10 cellular contexts compared by ENCODE assay signal in genomic region chr2:221517362-221518121, GRCh38. TPM values are rescaled to one million over a fixed set of nuclear protein-coding genes. Genes with fewer than 3 reads are reported as not detected.
A peak's percentile ranks its signal among the peaks of the same experiment; 100 is the strongest.
DNase-seq lines count a peak whose midpoint lies in the region; ATAC-seq and TF ChIP-seq lines count a peak whose summit lies in the region.
"Had no signal": no experiment of that assay in that cellular context is flagged by ENCODE, and none has a peak within 500 bp of the region (broad histone marks: within the 10 kb centered on the region; RNA-seq: fewer than 3 reads in every experiment).

No MANE protein-coding gene starts in this region.

- ATAC-seq in GM21529 (IDR thresholded peaks at IDR 0.05; ENCODE audit: unreplicated experiment): peak; percentile 92
- ATAC-seq in IMR-90 (ENCODE audit: low read depth): peak; percentile 56

- H3K9me1 ChIP-seq in IMR-90 (ENCODE audit: insufficient read depth, low read length): peaks cover 13% of the 10 kb centered on the region; the same call in 1 of the 2 replicates

- H4K5ac ChIP-seq in IMR-90 (ENCODE audit: low read depth, low read length): no peak overlapping the region

- no peak for TF ChIP-seq RAD21 in IMR-90 (IDR thresholded peaks at IDR 0.05; ENCODE audit: low read length)

- H2BK5ac ChIP-seq in IMR-90 (ENCODE audit: low read depth, low read length, poor library complexity, severe bottlenecking): peak overlapping the region; percentile 60

- peak overlapping the region; percentile 68 for H2AK9ac ChIP-seq in IMR-90 (replicated peaks; ENCODE audit: low read depth, low read length, poor library complexity)

- no peak overlapping the region for H3K9ac ChIP-seq in IMR-90 (ENCODE audit: low read depth, low read length)
- H3K9ac ChIP-seq: KMS-11 had no signal

- 0 out of 2 replicates have a peak overlapping the region, but pooled peaks have one; percentile 13 for H2AK5ac ChIP-seq in IMR-90 (ENCODE audit: low read depth, low read length)

- WGBS in IMR-90 (ENCODE audit: extremely low coverage in 2 of 2, insufficient read length in 1 of 2), 2 experiments: 83% methylated on average over 1 of the region's 9 CpGs; no CpG with 5 or more reads in 1 of the 2 experiments
- WGBS in tibial nerve, 2 donors: 75 to 77% methylated on average over 9 of the region's 9 CpGs

- TF ChIP-seq POLR2A in IMR-90 (IDR thresholded peaks at IDR 0.05; ENCODE audit: low read depth, low read length): no peak
- TF ChIP-seq POLR2A in tibial nerve (IDR thresholded peaks at IDR 0.05): no peak

- dilution Hi-C loops in IMR-90 (cut with HindIII; ENCODE audit: low sequenced_read_pairs, unreplicated experiment): no loop called here

- TF ChIP-seq EP300 in tibial nerve (IDR thresholded peaks at IDR 0.05): no peak

- TF ChIP-seq CTCF in IMR-90 (conservative IDR thresholded peaks at IDR 0.05; ENCODE audit: low read depth, low read length) (no peak), tibial nerve (IDR thresholded peaks at IDR 0.05) (no peak)

- peak overlapping the region in 1 of 2 experiments; percentile 34; a peak in 1 of 4 replicates for H4K8ac ChIP-seq in IMR-90 (ENCODE audit: low read depth in 2 of 2, low read length in 2 of 2)

- peak overlapping the region; percentile 68 for H2AFZ ChIP-seq in IMR-90 (replicated peaks; ENCODE audit: low read length, poor library complexity)

- in situ Hi-C loops in IMR-90 (cut with MboI; ENCODE audit: low sequenced_read_pairs): no loop called here

- no peak overlapping the region; the same call in 1 of the 2 replicates for H3K14ac ChIP-seq in IMR-90 (replicated peaks; ENCODE audit: low read depth, low read length)

- 0 out of 2 replicates have a peak, but pooled peaks cover 5% of the 10 kb centered on the region for H4K20me1 ChIP-seq in IMR-90 (ENCODE audit: insufficient read depth, low read length)

- peak overlapping the region; percentile 29; the same call in 1 of the 2 replicates for H3K4me2 ChIP-seq in IMR-90 (ENCODE audit: low read depth, low read length)
- H3K4me2 ChIP-seq: KMS-11 had no signal

- H2BK20ac ChIP-seq in IMR-90 (ENCODE audit: low read depth, low read length): peak overlapping the region; percentile 63; the same call in 1 of the 2 replicates

- no peak overlapping the region; the same call in 1 of the 3 replicates for H2BK15ac ChIP-seq in IMR-90 (ENCODE audit: low read depth, low read length)

- H2BK120ac ChIP-seq in IMR-90 (ENCODE audit: low read depth, low read length): peak overlapping the region; percentile 67

- peaks cover 11 to 20% of the 10 kb centered on the region in 2 experiments for H3K79me1 ChIP-seq in IMR-90 (ENCODE audit: low read depth in 1 of 2, low read length in 2 of 2)

- no TSS peak for BruUV-seq in IMR-90 (replicated peaks; lab: Mats Ljungman, UMichigan)

- H3K36me3 ChIP-seq in IMR-90 (ENCODE audit: control insufficient read depth, insufficient read depth, low read length): peaks cover 3% of the 10 kb centered on the region
- no peaks in the 10 kb centered on the region for H3K36me3 ChIP-seq in tibial nerve
- H3K36me3 ChIP-seq: pancreas had no signal

- H3K4me1 ChIP-seq in IMR-90 (ENCODE audit: control insufficient read depth, insufficient read depth, low read length): peaks cover 11% of the 10 kb centered on the region
- H3K4me1 ChIP-seq in tibial nerve: peaks cover 0 to 12% (median 0%) of the 10 kb centered on the region in 4 donors
- H3K4me1 ChIP-seq: pancreas had no signal

- H3K4ac ChIP-seq in IMR-90 (ENCODE audit: low read depth, low read length): peak overlapping the region; percentile 64

- H3K4me3 ChIP-seq in IMR-90 (ENCODE audit: insufficient read depth, low read depth, low read length) (no peak overlapping the region), tibial nerve (no peak overlapping the region)
- H3K4me3 ChIP-seq: pancreas had no signal

- DNase-seq in DMS79 (lab: John Stamatoyannopoulos, UW) (peak; percentile 49), IMR-90 (peak; percentile 88), germinal center (ENCODE audit: low spot score) (peak; percentile 42), hypothalamus (lab: John Stamatoyannopoulos, UW) (no peak), tibial nerve (ENCODE audit: low spot score in 2 of 2) (no peak)
- DNase-seq in activated CD8-positive, alpha-beta memory T cell treated with anti-CD3 and anti-CD28 coated beads, Interleukin-2, amount 50 U/mL, for 1 hour (ENCODE audit: extremely low read depth): peak; percentile 60
- DNase-seq in stimulated activated CD8-positive, alpha-beta memory T cell treated with anti-CD3 and anti-CD28 coated beads, Interleukin-12 subunit alpha, Interleukin-12 subunit beta, amount 100 ng/mL, for 4 hours (ENCODE audit: low read depth): peak; percentile 41
- DNase-seq: pancreas had no signal

- H3K18ac ChIP-seq in IMR-90 (ENCODE audit: low read depth, low read length): no peak overlapping the region; the same call in 1 of the 2 replicates

- H4K91ac ChIP-seq in IMR-90 (ENCODE audit: insufficient read depth, low read depth, low read length): peak overlapping the region; percentile 12; the same call in 1 of the 2 replicates

- no peaks in the 10 kb centered on the region for H3K9me3 ChIP-seq in IMR-90 (ENCODE audit: control insufficient read depth, insufficient read depth, low read length)
- no peaks in the 10 kb centered on the region for H3K9me3 ChIP-seq in tibial nerve
- H3K9me3 ChIP-seq: pancreas had no signal

- H3K27ac ChIP-seq in IMR-90 (ENCODE audit: insufficient read depth, low read length) (no peak overlapping the region; the same call in 1 of the 2 replicates), tibial nerve (peak overlapping the region in 1 of 4 donors; percentile 26)
- H3K27ac ChIP-seq: KMS-11, pancreas had no signal

- H3K27me3 ChIP-seq in IMR-90 (ENCODE audit: control insufficient read depth, insufficient read depth, low read length) (no peaks in the 10 kb centered on the region), tibial nerve (no peaks in the 10 kb centered on the region)
- H3K27me3 ChIP-seq: pancreas had no signal

- POLR2A ChIA-PET in IMR-90 (lab: Charles Lee; ENCODE audit: unreplicated experiment): no interaction called here

- H3K23ac ChIP-seq in IMR-90 (ENCODE audit: low read depth, low read length): peak overlapping the region; percentile 1; the same call in 1 of the 2 replicates

- no peak overlapping the region for H3K56ac ChIP-seq in IMR-90 (ENCODE audit: extremely low read depth, insufficient read depth, low read length)

- intact Hi-C loops in IMR-90 (cut with micrococcal nuclease): loop anchor here (5.0 kb wide), 1 partner anchor 45 kb away; no protein-coding TSS in a partner anchor

- CTCF ChIA-PET in IMR-90 (lab: Yijun Ruan, JAX): no interaction called here

TF ChIP-seq in IMR-90, 13 proteins besides CTCF, POLR2A, EP300 and RAD21:
- TF ChIP-seq BHLHE40 (IDR thresholded peaks at IDR 0.05; ENCODE audit: low read depth, low read length) (peak; percentile 74), RFX5 (IDR thresholded peaks at IDR 0.05; ENCODE audit: low read depth, low read length) (no peak), FOS (IDR thresholded peaks at IDR 0.05; ENCODE audit: low read depth, low read length) (peak; percentile 69)

RNA-seq across cellular contexts. Expression of gene EPHA4, which starts 54.6 kb away (rescaled TPM):
- 111 and 132 TPM in 2 replicates for total RNA-seq in IMR-90 (2012; rRNA removed)
- polyA plus RNA-seq in IMR-90 (2012; rRNA removed): 30.7 and 36.9 TPM in 2 replicates
- polyA plus RNA-seq in IMR-90 (2012; cell fraction: cytosol; rRNA removed): 17.3 and 20.6 TPM in 2 replicates
- 25.9 and 75.6 TPM in 2 replicates for polyA plus RNA-seq in IMR-90 (2012; cell fraction: nucleus; rRNA removed; ENCODE audit: low replicate concordance)
- total RNA-seq in tibial nerve: 10 to 100 TPM; 10.2 to 42.2 (median 20.6) TPM

Comparison
In these comparisons a context has a peak if more than half of its experiments do, and no peak if none do; other contexts are left out.
1. DNase-seq: peak in DMS79 (single experiment), IMR-90 (single experiment), activated CD8-positive, alpha-beta memory T cell treated with anti-CD3 and anti-CD28 coated beads, Interleukin-2, amount 50 U/mL, for 1 hour (single experiment), germinal center (single experiment) and stimulated activated CD8-positive, alpha-beta memory T cell treated with anti-CD3 and anti-CD28 coated beads, Interleukin-12 subunit alpha, Interleukin-12 subunit beta, amount 100 ng/mL, for 4 hours (single experiment); none in hypothalamus (0 of 51) and tibial nerve (0 of 2).